16 cellular contexts compared by ENCODE assay signal in the genomic region with DNA sequence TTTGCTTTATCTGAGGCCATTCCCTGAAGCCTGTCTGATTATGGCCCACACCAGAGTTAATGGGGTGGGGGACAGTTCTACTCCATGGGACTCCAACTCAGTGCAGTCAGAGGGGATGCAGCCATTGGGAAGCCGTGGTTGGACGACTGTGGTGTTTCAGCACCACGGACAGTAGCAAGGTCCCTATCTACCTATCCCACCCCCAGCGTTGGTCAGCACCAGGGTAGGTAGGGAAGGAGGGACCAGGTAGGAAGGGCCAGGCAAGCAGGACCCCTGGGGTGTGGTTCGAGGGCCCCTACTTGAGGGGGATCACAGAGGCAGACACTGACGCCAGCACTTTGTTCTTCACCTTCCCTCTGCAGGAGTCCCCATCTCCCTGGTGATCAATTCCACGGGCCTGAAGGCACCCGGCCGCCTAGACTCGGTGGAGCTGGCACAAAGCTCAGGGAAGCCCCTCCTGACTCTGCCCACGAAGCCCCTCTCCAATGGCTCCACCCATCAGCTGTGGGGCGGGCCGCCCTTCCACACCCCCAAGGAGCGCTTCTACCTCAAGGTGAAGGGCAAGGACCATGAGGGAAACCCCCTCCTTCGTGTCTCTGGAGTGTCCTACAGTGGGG. TPM values are rescaled to one million over a fixed set of nuclear protein-coding genes. Genes with fewer than 3 reads are reported as not detected.
DNase-seq lines count a peak whose midpoint lies in the region; ATAC-seq and TF ChIP-seq lines count a peak whose summit lies in the region.
"Had no signal": no experiment of that assay in that cellular context is flagged by ENCODE, and none has a peak within 500 bp of the region (broad histone marks: within the 10 kb centered on the region; RNA-seq: fewer than 3 reads in every experiment).

No MANE protein-coding gene starts in this region.

- no peak for TF ChIP-seq CTCF in lower lobe of right lung (IDR thresholded peaks at IDR 0.05)

- H3K4me3 Mint-ChIP-seq in activated T-cell treated with anti-CD3 and anti-CD28 coated beads, Interleukin-2, amount 50 U/mL, for 24 hours, result no peak overlapping the region

- H3K36me3 Mint-ChIP-seq in activated T-cell treated with anti-CD3 and anti-CD28 coated beads, Interleukin-2, amount 50 U/mL, for 24 hours (ENCODE audit: low read depth), result no peaks in the 10 kb centered on the region

- no peaks in the 10 kb centered on the region for H3K4me1 Mint-ChIP-seq in activated T-cell treated with anti-CD3 and anti-CD28 coated beads, Interleukin-2, amount 50 U/mL, for 24 hours (ENCODE audit: low read depth)

- peak; percentile 46 for DNase-seq in DMS 273 (lab: John Stamatoyannopoulos, UW; ENCODE audit: unreplicated experiment)
- DNase-seq in DMS 273 treated with DMSO at 0.1 percent for 48 hours (lab: John Stamatoyannopoulos, UW), result no peak
- peak; percentile 76 for DNase-seq in HuH-7 (ENCODE audit: low spot score)
- DNase-seq in adipocyte (ENCODE audit: low read depth), result peak; percentile 19
- DNase-seq in lower lobe of right lung, result peak; percentile 27
- no peak for DNase-seq in activated T-cell treated with anti-CD3 and anti-CD28 coated beads, Interleukin-2, amount 50 U/mL, for 24 hours
- no peak for DNase-seq in NCI-H774 (lab: John Stamatoyannopoulos, UW)
- DNase-seq: DMS153, NCI-H446 had no signal

- intact Hi-C loops in lower lobe of right lung (cut with DNase I), result no loop called here

- H3K27me3 Mint-ChIP-seq in activated T-cell treated with anti-CD3 and anti-CD28 coated beads, Interleukin-2, amount 50 U/mL, for 24 hours, result peaks cover 25% of the 10 kb centered on the region

- H3K9me3 Mint-ChIP-seq in activated T-cell treated with anti-CD3 and anti-CD28 coated beads, Interleukin-2, amount 50 U/mL, for 24 hours, result no peaks in the 10 kb centered on the region

- no peak overlapping the region for H3K27ac ChIP-seq in lower lobe of right lung
- H3K27ac ChIP-seq: 22Rv1, epithelial cell of prostate, skin epidermis, thyroid gland had no signal

- H3K27ac Mint-ChIP-seq in activated T-cell treated with anti-CD3 and anti-CD28 coated beads, Interleukin-2, amount 50 U/mL, for 24 hours, result no peak overlapping the region

- H3K4me1 ChIP-seq in adipocyte (ENCODE audit: control insufficient read depth, insufficient read depth, low read length) (peaks cover 26% of the 10 kb centered on the region), lower lobe of right lung (no peaks in the 10 kb centered on the region)

- no peak overlapping the region for H3K9ac ChIP-seq in adipocyte (ENCODE audit: low read length)

- no peaks in the 10 kb centered on the region for H3K36me3 ChIP-seq in adipocyte (ENCODE audit: control insufficient read depth, insufficient read depth, low read length, severe bottlenecking)
- H3K36me3 ChIP-seq in lower lobe of right lung, result no peaks in the 10 kb centered on the region
- H3K36me3 ChIP-seq: thyroid gland had no signal

- ATAC-seq in lower lobe of right lung, result no peak
- no peak for ATAC-seq in GM19455 (IDR thresholded peaks at IDR 0.05; ENCODE audit: unreplicated experiment)
- ATAC-seq: activated CD4-positive, CD25-positive, alpha-beta regulatory T cell treated with anti-CD3 and anti-CD28 coated beads, Interleukin-2, amount 50 U/mL, for 24 hours had no signal

- H3K27me3 ChIP-seq in adipocyte (replicated peaks; ENCODE audit: control insufficient read depth, insufficient read depth, low read length), result peaks cover 34% of the 10 kb centered on the region
- peaks cover 6% of the 10 kb centered on the region for H3K27me3 ChIP-seq in lower lobe of right lung (ENCODE audit: low read depth)
- H3K27me3 ChIP-seq: thyroid gland had no signal

- H3K4me3 ChIP-seq in adipocyte (ENCODE audit: low read length) (no peak overlapping the region), lower lobe of right lung (no peak overlapping the region)
- H3K4me3 ChIP-seq: skin epidermis, thyroid gland had no signal

- no peaks in the 10 kb centered on the region for H3K9me3 ChIP-seq in adipocyte (ENCODE audit: control insufficient read depth, low read length)
- H3K9me3 ChIP-seq in lower lobe of right lung, result no peaks in the 10 kb centered on the region
- H3K9me3 ChIP-seq: thyroid gland had no signal

RNA-seq across cellular contexts. Expression of a gene that starts 33.2 kb away (rescaled TPM):
- 4.7 TPM for total RNA-seq in lower lobe of right lung
- total RNA-seq: M059J had no signal

Comparison
In these comparisons a context has a peak if more than half of its experiments do, and no peak if none do; other contexts are left out.
1. DNase-seq: peak in DMS 273 (single experiment), HuH-7 (single experiment), adipocyte (single experiment) and lower lobe of right lung (single experiment); none in DMS 273 treated with DMSO at 0.1 percent for 48 hours (single experiment), activated T-cell treated with anti-CD3 and anti-CD28 coated beads, Interleukin-2, amount 50 U/mL, for 24 hours (single experiment) and NCI-H774 (single experiment).